ENCODE assay signal across 22 cellular contexts in the genomic region with DNA sequence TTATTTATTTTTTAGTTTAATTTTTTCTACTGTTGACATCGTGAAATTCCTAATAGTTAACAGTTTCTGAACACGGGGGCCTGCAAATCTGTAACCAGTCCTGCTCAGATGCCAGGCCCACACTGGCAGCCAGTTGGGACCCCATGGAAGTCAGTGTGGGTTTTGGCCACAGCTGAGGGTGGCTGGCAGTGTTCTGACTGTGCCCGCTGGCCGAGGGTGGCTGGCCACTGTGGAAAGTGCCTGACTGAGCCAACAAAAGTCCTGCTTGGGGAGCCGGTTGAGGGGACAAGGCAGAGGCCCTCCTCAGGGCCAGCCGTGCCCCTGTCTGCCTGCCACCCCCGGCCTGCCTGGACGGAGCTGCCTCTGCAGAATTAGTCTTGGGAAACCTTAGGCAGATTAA. TPM values are rescaled to one million over a fixed set of nuclear protein-coding genes. Genes with fewer than 3 reads are reported as not detected.
DNase-seq lines count a peak whose midpoint lies in the region; ATAC-seq and TF ChIP-seq lines count a peak whose summit lies in the region.
"Had no signal": no experiment of that assay in that cellular context is flagged by ENCODE, and none has a peak within 500 bp of the region (broad histone marks: within the 10 kb centered on the region; RNA-seq: fewer than 3 reads in every experiment).

No MANE protein-coding gene starts in this region.

- DNase-seq in heart left ventricle (no peak), left cardiac atrium (no peak), esophagus muscularis mucosa (ENCODE audit: extremely low spot score) (no peak), upper lobe of left lung (peak in 1 of 2 donors; percentile 74)
- no peak for DNase-seq in activated CD4-positive, alpha-beta T cell treated with anti-CD3 and anti-CD28 coated beads for 4 hours
- DNase-seq: activated CD8-positive, alpha-beta T cell treated with anti-CD3 and anti-CD28 coated beads for 36 hours; activated naive CD4-positive, alpha-beta T cell treated with anti-CD3 and anti-CD28 coated beads for 36 hours; activated T-cell treated with anti-CD3 and anti-CD28 coated beads, Interleukin-2, amount 50 U/mL, for 24 hours; COR-L47; NCI-H187 treated with DMSO at 0.1 percent for 48 hours; NCI-H2227 treated with DMSO at 0.1 percent for 48 hours; NCI-H748 treated with DMSO at 0.1 percent for 48 hours; occipital lobe; OCI-M1; stimulated activated CD4-positive, alpha-beta T cell treated with anti-CD3 and anti-CD28 coated beads, Interleukin-2, amount 100 ng/mL, for 24 hours; stimulated activated naive CD4-positive, alpha-beta T cell had no signal

- H3K9ac ChIP-seq in rectal smooth muscle tissue (ENCODE audit: low read length) = no peak overlapping the region

- intact Hi-C loops in heart left ventricle (cut with DNase I) (loop anchor here in 5 of 10 donors (5.0 to 10.0 kb wide), 4 partner anchors 33 to 371 kb away; a partner anchor contains a TSS), left cardiac atrium (cut with DNase I) (no loop called here), esophagus muscularis mucosa (cut with DNase I) (loop anchor here (5.0 kb wide), 1 partner anchor 33 kb away; no protein-coding TSS in a partner anchor)

- H3K9me3 ChIP-seq in heart left ventricle (no peaks in the 10 kb centered on the region), esophagus muscularis mucosa (no peaks in the 10 kb centered on the region), upper lobe of left lung (no peaks in the 10 kb centered on the region)

- H3K27me3 ChIP-seq in heart left ventricle (peaks cover 0 to 3% (median 0%) of the 10 kb centered on the region in 9 donors), esophagus muscularis mucosa (no peaks in the 10 kb centered on the region), rectal smooth muscle tissue (ENCODE audit: control insufficient read depth, insufficient read depth, low read length) (no peaks in the 10 kb centered on the region), upper lobe of left lung (no peaks in the 10 kb centered on the region)

- H3K36me3 Mint-ChIP-seq in activated T-helper 17 cell treated with anti-CD3 and anti-CD28 coated beads, Interleukin-2, amount 50 U/mL, for 72 hours (ENCODE audit: low read depth) = no peaks in the 10 kb centered on the region

- H3K4me1 ChIP-seq in heart left ventricle (peaks cover 0 to 79% (median 43%) of the 10 kb centered on the region in 12 donors), esophagus muscularis mucosa (peaks cover 60 to 77% (median 73%) of the 10 kb centered on the region in 4 donors), rectal smooth muscle tissue (ENCODE audit: control insufficient read depth, insufficient read depth, low read length) (peaks cover 11% of the 10 kb centered on the region), upper lobe of left lung (peaks cover 39 to 54% (median 39%) of the 10 kb centered on the region in 4 donors)

- H3K4me1 Mint-ChIP-seq in activated T-helper 17 cell treated with anti-CD3 and anti-CD28 coated beads, Interleukin-2, amount 50 U/mL, for 72 hours = no peaks in the 10 kb centered on the region

- TF ChIP-seq CTCF in heart left ventricle (IDR thresholded peaks at IDR 0.05) (no peak), esophagus muscularis mucosa (IDR thresholded peaks at IDR 0.05) (no peak), upper lobe of left lung (IDR thresholded peaks at IDR 0.05) (no peak)

- H3K36me3 ChIP-seq in heart left ventricle (no peaks in the 10 kb centered on the region), esophagus muscularis mucosa (no peaks in the 10 kb centered on the region), rectal smooth muscle tissue (ENCODE audit: control insufficient read depth, insufficient read depth, low read length) (no peaks in the 10 kb centered on the region), upper lobe of left lung (no peaks in the 10 kb centered on the region)

- ATAC-seq in heart left ventricle (no peak), left cardiac atrium (no peak), upper lobe of left lung (ENCODE audit: low FRiP score in 2 of 2) (no peak), HG03571 (IDR thresholded peaks at IDR 0.05; ENCODE audit: unreplicated experiment) (no peak)
- ATAC-seq in activated T-helper 17 cell treated with anti-CD3 and anti-CD28 coated beads, Interleukin-2, amount 50 U/mL, for 72 hours (replicated peaks) = no peak
- ATAC-seq: activated CD8-positive, alpha-beta T cell treated with anti-CD3 and anti-CD28 coated beads for 36 hours; HCT116; sciatic nerve; WTC11 had no signal

- H3K27me3 Mint-ChIP-seq in activated T-helper 17 cell treated with anti-CD3 and anti-CD28 coated beads, Interleukin-2, amount 50 U/mL, for 72 hours = no peaks in the 10 kb centered on the region
- H3K27me3 Mint-ChIP-seq: activated CD8-positive, alpha-beta T cell treated with anti-CD3 and anti-CD28 coated beads for 36 hours had no signal

- TF ChIP-seq EP300 in esophagus muscularis mucosa (IDR thresholded peaks at IDR 0.05) (no peak), upper lobe of left lung (IDR thresholded peaks at IDR 0.05) (no peak)

- H3K4me3 ChIP-seq in heart left ventricle (no peak overlapping the region), esophagus muscularis mucosa (no peak overlapping the region), rectal smooth muscle tissue (ENCODE audit: low read length) (no peak overlapping the region), upper lobe of left lung (no peak overlapping the region)

- no peak for TF ChIP-seq POLR2A in heart left ventricle (IDR thresholded peaks at IDR 0.05)
- TF ChIP-seq POLR2A in esophagus muscularis mucosa (IDR thresholded peaks at IDR 0.05; ENCODE audit: low read depth) = no peak
- no peak for TF ChIP-seq POLR2A in upper lobe of left lung (IDR thresholded peaks at IDR 0.05)

- H3K27ac Mint-ChIP-seq in activated T-helper 17 cell treated with anti-CD3 and anti-CD28 coated beads, Interleukin-2, amount 50 U/mL, for 72 hours = no peak overlapping the region
- H3K27ac Mint-ChIP-seq: activated CD8-positive, alpha-beta T cell treated with anti-CD3 and anti-CD28 coated beads for 36 hours; activated naive CD4-positive, alpha-beta T cell treated with anti-CD3 and anti-CD28 coated beads for 36 hours; activated T-cell treated with anti-CD3 and anti-CD28 coated beads, Interleukin-2, amount 50 U/mL, for 24 hours; WTC11 had no signal

- peak overlapping the region in 11 of 12 donors; percentile 26 to 79 (median 66) for H3K27ac ChIP-seq in heart left ventricle
- H3K27ac ChIP-seq in esophagus muscularis mucosa (replicated peaks in 1 of 4) = peak overlapping the region; percentile 69 to 91 (median 75)
- H3K27ac ChIP-seq in rectal smooth muscle tissue (ENCODE audit: low read depth, low read length) = peak overlapping the region; percentile 40
- H3K27ac ChIP-seq in upper lobe of left lung = peak overlapping the region; percentile 64 to 79 (median 70)

- WGBS in heart left ventricle, 4 donors = 50 to 67% (median 61%) methylated on average over 8 of the region's 8 CpGs
- 77% methylated on average over 8 of the region's 8 CpGs for WGBS in esophagus muscularis mucosa
- 66 to 68% methylated on average over 8 of the region's 8 CpGs for WGBS in upper lobe of left lung, 2 donors

- H3K4me3 Mint-ChIP-seq in activated T-helper 17 cell treated with anti-CD3 and anti-CD28 coated beads, Interleukin-2, amount 50 U/mL, for 72 hours = no peak overlapping the region
- H3K4me3 Mint-ChIP-seq: activated CD8-positive, alpha-beta T cell treated with anti-CD3 and anti-CD28 coated beads for 36 hours; activated naive CD4-positive, alpha-beta T cell treated with anti-CD3 and anti-CD28 coated beads for 36 hours; activated T-cell treated with anti-CD3 and anti-CD28 coated beads, Interleukin-2, amount 50 U/mL, for 24 hours; WTC11 had no signal

- no peaks in the 10 kb centered on the region for H3K9me3 Mint-ChIP-seq in activated T-helper 17 cell treated with anti-CD3 and anti-CD28 coated beads, Interleukin-2, amount 50 U/mL, for 72 hours
- H3K9me3 Mint-ChIP-seq: activated CD8-positive, alpha-beta T cell treated with anti-CD3 and anti-CD28 coated beads for 36 hours; activated naive CD4-positive, alpha-beta T cell treated with anti-CD3 and anti-CD28 coated beads for 36 hours; activated T-cell treated with anti-CD3 and anti-CD28 coated beads, Interleukin-2, amount 50 U/mL, for 24 hours; WTC11 had no signal

RNA-seq across cellular contexts. Expression of a gene that starts 4.1 kb away (rescaled TPM):
- total RNA-seq in heart left ventricle (10 to 100 TPM; 25.1 to 91.4 (median 30.0) TPM), left cardiac atrium (10 to 100 TPM; 28.3 to 60.3 TPM), esophagus muscularis mucosa (10 to 100 TPM; 10.4 to 37.8 (median 17.4) TPM), upper lobe of left lung (10 to 100 TPM in 5 of 6 donors, 1 to 10 TPM in 1; 2.1 to 60.9 (median 17.6) TPM)
- polyA plus RNA-seq in heart left ventricle = 100 to 1,000 TPM in 1 of 2 donors, 10 to 100 TPM in 1; 12.6 to 115 TPM
- total RNA-seq in activated T-helper 17 cell treated with anti-CD3 and anti-CD28 coated beads, Interleukin-2, amount 50 U/mL, for 72 hours = 1 to 10 TPM; 1.6 to 2.3 TPM
